In genomic region chr9:123399803-123400378, GRCh38 we compare ENCODE assay signal across 10 cellular contexts. TPM values are rescaled to one million over a fixed set of nuclear protein-coding genes. Genes with fewer than 3 reads are reported as not detected.
DNase-seq lines count a peak whose midpoint lies in the region; ATAC-seq and TF ChIP-seq lines count a peak whose summit lies in the region.
"Had no signal": no experiment of that assay in that cellular context is flagged by ENCODE, and none has a peak within 500 bp of the region (broad histone marks: within the 10 kb centered on the region; RNA-seq: fewer than 3 reads in every experiment).

No MANE protein-coding gene starts in this region.

- H3K27me3 ChIP-seq in AG04450 (ENCODE audit: control insufficient read depth, insufficient read depth, low read length) (no peaks in the 10 kb centered on the region), SJCRH30 (no peaks in the 10 kb centered on the region), hepatocyte (no peaks in the 10 kb centered on the region)

- H3K4me2 ChIP-seq in hepatocyte, result no peak overlapping the region

- ATAC-seq in GM18505 (IDR thresholded peaks at IDR 0.05; ENCODE audit: unreplicated experiment) (no peak), GM19328 (IDR thresholded peaks at IDR 0.05; ENCODE audit: unreplicated experiment) (no peak), HG03139 (IDR thresholded peaks at IDR 0.05; ENCODE audit: unreplicated experiment) (no peak)

- H3K4me3 ChIP-seq in AG04450 (ENCODE audit: low read depth, low read length) (no peak overlapping the region), SJCRH30 (no peak overlapping the region), hepatocyte (no peak overlapping the region)

- H3K9me3 ChIP-seq in AG04450 (ENCODE audit: control insufficient read depth, insufficient read depth, low read length), result no peaks in the 10 kb centered on the region
- H3K9me3 ChIP-seq in SJCRH30 (replicated peaks), result no peaks in the 10 kb centered on the region
- no peaks in the 10 kb centered on the region for H3K9me3 ChIP-seq in hepatocyte (ENCODE audit: low read depth)

- CTCF ChIA-PET in AG04450 (lab: Charles Lee) (interaction anchor here (0.5 to 1.0 kb wide), 3 partner anchors 14 to 411 kb away, joined by 3 to 6 read pairs (median 4); no protein-coding TSS in a partner anchor), GM10248 (lab: Yijun Ruan, JAX) (interaction anchor here (1.1 to 3.1 kb wide), 6 partner anchors 8 to 639 kb away, joined by 3 to 13 read pairs (median 4); no protein-coding TSS in a partner anchor)

- DNase-seq in AG04450 (ENCODE audit: low read depth, low spot score) (no peak), GM10248 (ENCODE audit: extremely low spot score) (peak; percentile 61), SJCRH30 (peak; percentile 45 to 53), hepatocyte (ENCODE audit: low spot score) (no peak), putamen (ENCODE audit: low spot score) (no peak)
- DNase-seq: activated effector memory CD4-positive, alpha-beta T cell treated with anti-CD3 and anti-CD28 coated beads, Interleukin-2, amount 50 U/mL, for 16 hours had no signal

- H3K4me1 ChIP-seq in SJCRH30, result peaks cover 10% of the 10 kb centered on the region
- no peaks in the 10 kb centered on the region for H3K4me1 ChIP-seq in hepatocyte (ENCODE audit: insufficient read depth)

- no peaks in the 10 kb centered on the region for H3K79me2 ChIP-seq in hepatocyte

- TF ChIP-seq CTCF in AG04450 (IDR thresholded peaks at IDR 0.05; ENCODE audit: low read depth, low read length) (peak; percentile 46), GM10248 (IDR thresholded peaks at IDR 0.05; ENCODE audit: control extremely low read depth, extremely low read depth, low read depth, missing control alignments) (peak; percentile 28), hepatocyte (IDR thresholded peaks at IDR 0.05; ENCODE audit: poor library complexity) (peak; percentile 38)

- TF ChIP-seq POLR2A in GM18505 (IDR thresholded peaks at IDR 0.05; ENCODE audit: borderline replicate concordance, extremely low read depth, insufficient read depth, insufficient read length), result no peak

- H3K9me2 ChIP-seq in hepatocyte (replicated peaks; ENCODE audit: insufficient read depth), result no peaks in the 10 kb centered on the region

- H3K36me3 ChIP-seq in SJCRH30 (no peaks in the 10 kb centered on the region), hepatocyte (replicated peaks; ENCODE audit: insufficient read depth, low read depth) (no peaks in the 10 kb centered on the region)

- H4K20me1 ChIP-seq in hepatocyte (ENCODE audit: insufficient read depth, poor library complexity, severe bottlenecking), result no peaks in the 10 kb centered on the region

- 80% methylated on average over 11 of the region's 11 CpGs for WGBS in hepatocyte (ENCODE audit: low lambda C conversion rate, missing lambda C conversion rate)

- H3K27ac ChIP-seq in AG04450 (ENCODE audit: low read depth, low read length) (no peak overlapping the region), SJCRH30 (no peak overlapping the region), hepatocyte (no peak overlapping the region)

- POLR2A ChIA-PET in AG04450 (lab: Yijun Ruan, JAX), result no interaction called here
- POLR2A ChIA-PET in GM10248 (lab: Yijun Ruan, JAX), result no interaction called here

- H2AFZ ChIP-seq in hepatocyte, result no peak overlapping the region

RNA-seq across cellular contexts. Expression of gene CRB2, which starts 43.9 kb away (rescaled TPM):
- polyA plus RNA-seq in AG04450 (2011; rRNA removed) (not detected in 2 replicates), hepatocyte (5.5 and 7.6 TPM in 2 replicates)
- not detected in 2 replicates for polyA minus RNA-seq in AG04450 (2011; rRNA and poly(A)+ RNA removed)
- total RNA-seq in SJCRH30 (2014; rRNA removed; shearing (Covaris generic)), result 0.08 TPM in 1 of 2 replicates, not detected in the other
- 5.6 and 7.0 TPM in 2 replicates for total RNA-seq in hepatocyte
- total RNA-seq: LHCN-M2 had no signal

Comparison
In these comparisons a context has a peak if more than half of its experiments do, and no peak if none do; other contexts are left out.
1. DNase-seq: peak in GM10248 (single experiment) and SJCRH30 (2 of 2); none in AG04450 (single experiment), hepatocyte (single experiment) and putamen (single experiment).
2. Peak in every context shown above with its lines, with median percentiles within 50 percentile points of each other: CTCF ChIP-seq.